ENCODE assay signal across 15 cellular contexts in genomic region chr1:228905579-228905978, GRCh38.
A peak's percentile ranks its signal among the peaks of the same experiment; 100 is the strongest.
DNase-seq lines count a peak whose midpoint lies in the region; TF ChIP-seq lines count a peak whose summit lies in the region.
"Had no signal": no experiment of that assay in that cellular context is flagged by ENCODE, and none has a peak within 500 bp of the region (broad histone marks: within the 10 kb centered on the region; RNA-seq: fewer than 3 reads in every experiment).

No MANE protein-coding gene starts in this region.

- no peak for TF ChIP-seq EP300 in tibial nerve (IDR thresholded peaks at IDR 0.05)

- H3K27ac ChIP-seq in tibial nerve = no peak overlapping the region
- H3K27ac ChIP-seq: BLaER1, GM23248, HL-60 had no signal

- H3K4me1 ChIP-seq in tibial nerve = peaks cover 0 to 35% (median 2%) of the 10 kb centered on the region in 4 donors

- TF ChIP-seq POLR2A in tibial nerve (IDR thresholded peaks at IDR 0.05) = no peak

- TF ChIP-seq CTCF in fibroblast of villous mesenchyme (IDR thresholded peaks at IDR 0.05; ENCODE audit: insufficient read depth, low read depth, low read length) = no peak
- no peak for TF ChIP-seq CTCF in tibial nerve (IDR thresholded peaks at IDR 0.05)

- DNase-seq in activated CD8-positive, alpha-beta memory T cell treated with anti-CD3 and anti-CD28 coated beads for 24 hours = peak; percentile 11
- DNase-seq in activated CD8-positive, alpha-beta memory T cell treated with anti-CD3 and anti-CD28 coated beads, Interleukin-2, amount 50 U/mL, for 4 hours = no peak
- peak; percentile 63 for DNase-seq in amniotic epithelial cell (ENCODE audit: low read depth)
- DNase-seq in fibroblast of villous mesenchyme (ENCODE audit: low read depth) = peak; percentile 34
- DNase-seq in ureter (ENCODE audit: low spot score) = peak; percentile 1
- no peak for DNase-seq in COLO668 (lab: John Stamatoyannopoulos, UW; ENCODE audit: unreplicated experiment)
- no peak for DNase-seq in tibial nerve (ENCODE audit: low spot score in 2 of 2)
- DNase-seq: 8988T; AML-193; CD4-positive, CD25-positive, alpha-beta regulatory T cell; DMS79; GM23248 had no signal

- WGBS in tibial nerve, 2 donors = 83 to 100% methylated on average over 2 of the region's 2 CpGs

- H3K27me3 ChIP-seq in tibial nerve = no peaks in the 10 kb centered on the region
- H3K27me3 ChIP-seq: BLaER1 had no signal

- H3K4me3 ChIP-seq in fibroblast of villous mesenchyme (ENCODE audit: low read depth, low read length) (no peak overlapping the region), tibial nerve (no peak overlapping the region)
- H3K4me3 ChIP-seq: BLaER1, GM12878, GM23248 had no signal

- no peaks in the 10 kb centered on the region for H3K36me3 ChIP-seq in tibial nerve
- H3K36me3 ChIP-seq: BLaER1 had no signal

- H3K9me3 ChIP-seq in tibial nerve = peaks cover 0 to 13% (median 4%) of the 10 kb centered on the region in 4 donors
- H3K9me3 ChIP-seq: BLaER1 had no signal

Comparison
In these comparisons a context has a peak if more than half of its experiments do, and no peak if none do; other contexts are left out.
1. DNase-seq: peak in activated CD8-positive, alpha-beta memory T cell treated with anti-CD3 and anti-CD28 coated beads for 24 hours (single experiment), amniotic epithelial cell (single experiment), fibroblast of villous mesenchyme (single experiment) and ureter (single experiment); none in activated CD8-positive, alpha-beta memory T cell treated with anti-CD3 and anti-CD28 coated beads, Interleukin-2, amount 50 U/mL, for 4 hours (single experiment), COLO668 (single experiment) and tibial nerve (0 of 2).